Comparison of ENCODE assay signal across 8 cellular contexts in genomic region chr20:62405981-62406513, GRCh38.
DNase-seq lines count a peak whose midpoint lies in the region; TF ChIP-seq lines count a peak whose summit lies in the region.

No MANE protein-coding gene starts in this region.

- H3K9ac ChIP-seq in KMS-11 (peak overlapping the region; percentile 57; the same call in 1 of the 2 replicates), muscle layer of colon (ENCODE audit: low read length) (peak overlapping the region; percentile 74)

- DNase-seq in choroid plexus epithelial cell (ENCODE audit: low read depth) (no peak), NCI-H2196 treated with DMSO at 0.1 percent for 48 hours (lab: John Stamatoyannopoulos, UW; ENCODE audit: unreplicated experiment) (no peak), Ammon's horn (ENCODE audit: low spot score) (no peak), RPMI8226 (no peak)
- DNase-seq in stimulated activated CD8-positive, alpha-beta memory T cell treated with anti-CD3 and anti-CD28 coated beads, Interleukin-4, amount 100 ng/mL, for 48 hours: no peak

- H3K79me2 ChIP-seq in ACC112 (ENCODE audit: control insufficient read depth, insufficient read depth, low read length, unreplicated experiment) (peaks cover 8% of the 10 kb centered on the region), KMS-11 (ENCODE audit: insufficient read depth, low read depth) (no peaks in the 10 kb centered on the region; the same call in 1 of the 2 replicates)

- no peaks in the 10 kb centered on the region for H3K9me3 ChIP-seq in muscle layer of colon (ENCODE audit: low read length)

- H3K36me3 ChIP-seq in ACC112 (ENCODE audit: insufficient read depth, low read length) (no peaks in the 10 kb centered on the region), KMS-11 (ENCODE audit: insufficient read depth) (no peaks in the 10 kb centered on the region), muscle layer of colon (ENCODE audit: insufficient read depth, low read length) (no peaks in the 10 kb centered on the region)

- H3K4me3 ChIP-seq in ACC112 (ENCODE audit: low read depth, low read length) (peak overlapping the region; percentile 90), KMS-11 (IDR thresholded peaks at IDR 0.05; ENCODE audit: insufficient read depth, low read depth, low read length) (no peak overlapping the region), choroid plexus epithelial cell (ENCODE audit: low read depth, low read length) (peak overlapping the region; percentile 61), muscle layer of colon (ENCODE audit: low read depth in 1 of 2, low read length in 2 of 2) (peak overlapping the region; percentile 46 to 77)

- TF ChIP-seq CTCF in KMS-11 (conservative IDR thresholded peaks at IDR 0.05; ENCODE audit: low read depth, low read length) (no peak), choroid plexus epithelial cell (conservative IDR thresholded peaks at IDR 0.05; ENCODE audit: low read depth, low read length) (no peak)

- no peak overlapping the region for H2AFZ ChIP-seq in ACC112 (ENCODE audit: low read length, unreplicated experiment)
- no peak overlapping the region for H2AFZ ChIP-seq in KMS-11 (ENCODE audit: low read depth)

- peak overlapping the region; percentile 92 for H3K4me2 ChIP-seq in KMS-11

- H3K27ac ChIP-seq in ACC112 (ENCODE audit: low read depth, low read length) (no peak overlapping the region), KMS-11 (no peak overlapping the region), muscle layer of colon (ENCODE audit: low read depth, low read length) (peak overlapping the region; percentile 6)

- no peaks in the 10 kb centered on the region for H4K20me1 ChIP-seq in KMS-11 (ENCODE audit: insufficient read depth)

- H3K4me1 ChIP-seq in ACC112 (ENCODE audit: control insufficient read depth, insufficient read depth, low read length, unreplicated experiment): peaks cover 15% of the 10 kb centered on the region
- H3K4me1 ChIP-seq in KMS-11 (ENCODE audit: low read depth, poor library complexity, severe bottlenecking): peaks cover 28% of the 10 kb centered on the region
- peaks cover 30% of the 10 kb centered on the region for H3K4me1 ChIP-seq in muscle layer of colon (ENCODE audit: insufficient read depth, low read length)

- H3K27me3 ChIP-seq in ACC112 (ENCODE audit: insufficient read depth, low read length) (no peaks in the 10 kb centered on the region), KMS-11 (ENCODE audit: insufficient read depth, low read depth) (peaks cover 6% of the 10 kb centered on the region; the same call in 1 of the 2 replicates), muscle layer of colon (ENCODE audit: control insufficient read depth in 1 of 2, insufficient read depth in 2 of 2, low read length in 2 of 2) (no peaks in the 10 kb centered on the region)
